In genomic region chrX:34956915-34957314, GRCh38 we compare ENCODE assay signal across 16 cellular contexts. TPM values are rescaled to one million over a fixed set of nuclear protein-coding genes. Genes with fewer than 3 reads are reported as not detected.
DNase-seq lines count a peak whose midpoint lies in the region; ATAC-seq and TF ChIP-seq lines count a peak whose summit lies in the region.
"Had no signal": no experiment of that assay in that cellular context is flagged by ENCODE, and none has a peak within 500 bp of the region (broad histone marks: within the 10 kb centered on the region; RNA-seq: fewer than 3 reads in every experiment).

No MANE protein-coding gene starts in this region.

- ATAC-seq in IMR-90 (ENCODE audit: low read depth) (no peak; the same call in 1 of the 2 replicates), GM21515 (IDR thresholded peaks at IDR 0.05; ENCODE audit: unreplicated experiment) (no peak)
- ATAC-seq: mucosa of descending colon had no signal

- H4K8ac ChIP-seq in IMR-90 (ENCODE audit: low read depth in 2 of 2, low read length in 2 of 2): no peak overlapping the region

- no peak overlapping the region for H2BK20ac ChIP-seq in IMR-90 (ENCODE audit: low read depth, low read length)

- no peak overlapping the region for H2AK5ac ChIP-seq in IMR-90 (ENCODE audit: low read depth, low read length)

- H3K18ac ChIP-seq in IMR-90 (ENCODE audit: low read depth, low read length): no peak overlapping the region

- dilution Hi-C loops in IMR-90 (cut with HindIII; ENCODE audit: low sequenced_read_pairs, unreplicated experiment): no loop called here

- H3K4me2 ChIP-seq in IMR-90 (ENCODE audit: low read depth, low read length): no peak overlapping the region
- H3K4me2 ChIP-seq: BLaER1 had no signal

- no peak for TF ChIP-seq POLR2A in IMR-90 (IDR thresholded peaks at IDR 0.05; ENCODE audit: low read depth, low read length)

- no TSS peak for BruUV-seq in IMR-90 (replicated peaks; lab: Mats Ljungman, UMichigan)

- H3K56ac ChIP-seq in IMR-90 (ENCODE audit: extremely low read depth, insufficient read depth, low read length): no peak overlapping the region

- POLR2A ChIA-PET in IMR-90 (lab: Charles Lee; ENCODE audit: unreplicated experiment): no interaction called here

- H2AFZ ChIP-seq in IMR-90 (replicated peaks; ENCODE audit: low read length, poor library complexity): no peak overlapping the region

- no peak for TF ChIP-seq RAD21 in IMR-90 (IDR thresholded peaks at IDR 0.05; ENCODE audit: low read length)

- CTCF ChIA-PET in IMR-90 (lab: Yijun Ruan, JAX): no interaction called here

- H3K4me1 ChIP-seq in IMR-90 (ENCODE audit: control insufficient read depth, insufficient read depth, low read length) (no peaks in the 10 kb centered on the region), ascending aorta (peaks cover 0 to 3% of the 10 kb centered on the region in 2 donors)
- H3K4me1 ChIP-seq: BLaER1, thyroid gland had no signal

- no peak overlapping the region for H3K23ac ChIP-seq in IMR-90 (ENCODE audit: low read depth, low read length)

- no peak overlapping the region for H2BK5ac ChIP-seq in IMR-90 (ENCODE audit: low read depth, low read length, poor library complexity, severe bottlenecking)

- no peak overlapping the region for H2AK9ac ChIP-seq in IMR-90 (replicated peaks; ENCODE audit: low read depth, low read length, poor library complexity)

- in situ Hi-C loops in IMR-90 (cut with MboI; ENCODE audit: low sequenced_read_pairs): no loop called here

- H3K27me3 ChIP-seq in IMR-90 (ENCODE audit: control insufficient read depth, insufficient read depth, low read length): no peaks in the 10 kb centered on the region
- H3K27me3 ChIP-seq in kidney epithelial cell (ENCODE audit: control insufficient read depth, insufficient read depth, low read length): no peaks in the 10 kb centered on the region
- H3K27me3 ChIP-seq in ascending aorta: no peaks in the 10 kb centered on the region
- H3K27me3 ChIP-seq: thyroid gland had no signal

- H3K14ac ChIP-seq in IMR-90 (replicated peaks; ENCODE audit: low read depth, low read length): no peak overlapping the region

- no peak overlapping the region for H2BK15ac ChIP-seq in IMR-90 (ENCODE audit: low read depth, low read length)

- no peaks in the 10 kb centered on the region for H3K9me3 ChIP-seq in IMR-90 (ENCODE audit: control insufficient read depth, insufficient read depth, low read length)
- H3K9me3 ChIP-seq in ascending aorta: no peaks in the 10 kb centered on the region
- H3K9me3 ChIP-seq: BLaER1, mucosa of descending colon, thyroid gland had no signal

- H3K9ac ChIP-seq in IMR-90 (ENCODE audit: low read depth, low read length): no peak overlapping the region
- H3K9ac ChIP-seq: BLaER1 had no signal

- H3K36me3 ChIP-seq in IMR-90 (ENCODE audit: control insufficient read depth, insufficient read depth, low read length): no peaks in the 10 kb centered on the region
- no peaks in the 10 kb centered on the region for H3K36me3 ChIP-seq in kidney epithelial cell (ENCODE audit: control insufficient read depth, insufficient read depth, low read length)
- H3K36me3 ChIP-seq in ascending aorta: no peaks in the 10 kb centered on the region
- H3K36me3 ChIP-seq: BLaER1, thyroid gland had no signal

- H3K27ac ChIP-seq in IMR-90 (ENCODE audit: insufficient read depth, low read length) (no peak overlapping the region), ascending aorta (no peak overlapping the region)
- H3K27ac ChIP-seq: BLaER1, thyroid gland had no signal

- H2BK120ac ChIP-seq in IMR-90 (ENCODE audit: low read depth, low read length): no peak overlapping the region

- H3K4ac ChIP-seq in IMR-90 (ENCODE audit: low read depth, low read length): no peak overlapping the region

- H3K79me1 ChIP-seq in IMR-90 (ENCODE audit: low read depth in 1 of 2, low read length in 2 of 2): no peaks in the 10 kb centered on the region

- DNase-seq in AG08396 (ENCODE audit: low spot score) (peak; percentile 27), IMR-90 (peak; percentile 52), dedifferentiated amniotic fluid mesenchymal stem cell (ENCODE audit: extremely low spot score) (peak; percentile 49), kidney epithelial cell (ENCODE audit: low read depth) (peak; percentile 52), ascending aorta (ENCODE audit: low spot score in 2 of 2) (no peak), T1000 (lab: John Stamatoyannopoulos, UW) (no peak), NCI-H1105 (lab: John Stamatoyannopoulos, UW) (no peak)
- DNase-seq: mucosa of descending colon, NCI-H1694, RPMI8226, thyroid gland had no signal

- no peak overlapping the region for H4K5ac ChIP-seq in IMR-90 (ENCODE audit: low read depth, low read length)

- H4K20me1 ChIP-seq in IMR-90 (ENCODE audit: insufficient read depth, low read length): no peaks in the 10 kb centered on the region

- H3K9me1 ChIP-seq in IMR-90 (ENCODE audit: insufficient read depth, low read length): no peaks in the 10 kb centered on the region

- intact Hi-C loops in IMR-90 (cut with micrococcal nuclease): no loop called here
- intact Hi-C loops in ascending aorta (cut with DNase I): no loop called here

- H3K4me3 ChIP-seq in IMR-90 (ENCODE audit: insufficient read depth, low read depth, low read length): no peak overlapping the region
- no peak overlapping the region for H3K4me3 ChIP-seq in kidney epithelial cell (ENCODE audit: low read depth, low read length)
- H3K4me3 ChIP-seq in ascending aorta: no peak overlapping the region
- H3K4me3 ChIP-seq: BLaER1, mucosa of descending colon, thyroid gland had no signal

- TF ChIP-seq CTCF in IMR-90 (conservative IDR thresholded peaks at IDR 0.05; ENCODE audit: low read depth, low read length) (no peak), kidney epithelial cell (IDR thresholded peaks at IDR 0.05; ENCODE audit: insufficient read depth, low read length, poor library complexity, severe bottlenecking) (no peak), ascending aorta (IDR thresholded peaks at IDR 0.05) (no peak)

- H4K91ac ChIP-seq in IMR-90 (ENCODE audit: insufficient read depth, low read depth, low read length): no peak overlapping the region

TF ChIP-seq in IMR-90, 13 proteins besides CTCF, POLR2A, EP300 and RAD21:
- no peak for TF ChIP-seq CHD1 (IDR thresholded peaks at IDR 0.05; ENCODE audit: low read depth, low read length)
- TF ChIP-seq MAZ (IDR thresholded peaks at IDR 0.05; ENCODE audit: borderline replicate concordance, low read depth, low read length): no peak
- TF ChIP-seq SMC3 (IDR thresholded peaks at IDR 0.05; ENCODE audit: low read depth, low read length): no peak
- no peak for TF ChIP-seq FOS (IDR thresholded peaks at IDR 0.05; ENCODE audit: low read depth, low read length)
- TF ChIP-seq NFE2L2 (IDR thresholded peaks at IDR 0.05; ENCODE audit: low read depth, low read length): no peak
- no peak for TF ChIP-seq RFX5 (IDR thresholded peaks at IDR 0.05; ENCODE audit: low read depth, low read length)
- no peak for TF ChIP-seq MAFK (IDR thresholded peaks at IDR 0.05; ENCODE audit: low read depth, low read length)
- TF ChIP-seq ELK1 (IDR thresholded peaks at IDR 0.05; ENCODE audit: borderline replicate concordance, low read depth, low read length): no peak
- TF ChIP-seq RCOR1 (IDR thresholded peaks at IDR 0.05; ENCODE audit: insufficient replicate concordance, low read length): no peak
- TF ChIP-seq USF2 (IDR thresholded peaks at IDR 0.05; ENCODE audit: low read depth, low read length): no peak
- no peak for TF ChIP-seq BHLHE40 (IDR thresholded peaks at IDR 0.05; ENCODE audit: low read depth, low read length)

RNA-seq across cellular contexts. Expression of gene FAM47B, which starts 14.3 kb away (rescaled TPM):
- total RNA-seq in IMR-90 (2012; rRNA removed) (not detected in 2 replicates), kidney epithelial cell (not detected in 2 replicates), ascending aorta (not detected)
- not detected in 2 replicates for polyA plus RNA-seq in IMR-90 (2012; rRNA removed)
- not detected in 2 replicates for polyA plus RNA-seq in IMR-90 (2012; cell fraction: cytosol; rRNA removed)
- not detected in 2 replicates for polyA plus RNA-seq in IMR-90 (2012; cell fraction: nucleus; rRNA removed; ENCODE audit: low replicate concordance)
- total RNA-seq: activated T-helper 2 cell treated with anti-CD3 and anti-CD28 coated beads, Interferon-gamma antibody, Interleukin-2, Interleukin-4, amounts not matched to agents 10 μg/mL and 5 μg/mL and 100 μg/mL, durations not matched to agents 14 hours and 24 hours and 36 hours; Daoy; mucosa of descending colon; progenitor cell of endocrine pancreas; thyroid gland had no signal

Comparison
In these comparisons a context has a peak if more than half of its experiments do, and no peak if none do; other contexts are left out.
1. DNase-seq: peak in AG08396 (single experiment), IMR-90 (single experiment), dedifferentiated amniotic fluid mesenchymal stem cell (single experiment) and kidney epithelial cell (single experiment); none in ascending aorta (0 of 2), T1000 (single experiment) and NCI-H1105 (single experiment).